ENCODE assay signal across 15 cellular contexts in genomic region chr16:51237207-51237606, GRCh38.
"Had no signal": no experiment of that assay in that cellular context is flagged by ENCODE, and none has a peak within 500 bp of the region (broad histone marks: within the 10 kb centered on the region; RNA-seq: fewer than 3 reads in every experiment).

No MANE protein-coding gene starts in this region.

- H3K9me3 ChIP-seq: esophagus squamous epithelium, ovary, tibial artery, uterus had no signal

- DNase-seq: activated CD4-positive, alpha-beta T cell treated with anti-CD3 and anti-CD28 coated beads, Interleukin-2, amount 50 U/mL, for 48 hours; activated CD8-positive, alpha-beta memory T cell treated with anti-CD3 and anti-CD28 coated beads, Interleukin-2, amount 10 ng/mL, durations not matched to agents 7 days and 5 days; activated naive CD4-positive, alpha-beta T cell treated with anti-CD3 and anti-CD28 coated beads, Interleukin-2, amount 10 ng/mL, durations not matched to agents 7 days and 5 days; activated T-cell treated with anti-CD3 and anti-CD28 coated beads, Interleukin-2, amount 50 U/mL, for 1 hour; esophagus squamous epithelium; foreskin fibroblast; left ventricle myocardium superior; nephron progenitor cell; ovary; stimulated activated CD4-positive, alpha-beta T cell treated with anti-CD3 and anti-CD28 coated beads, Interleukin-12 subunit alpha, Interleukin-12 subunit beta, amount 100 ng/mL, for 4 hours; stimulated activated CD4-positive, alpha-beta T cell treated with anti-CD3 and anti-CD28 coated beads, Interleukin-2, amount 100 ng/mL, for 24 hours; tibial artery; uterus; WERI-Rb-1 had no signal

- H3K4me3 ChIP-seq: esophagus squamous epithelium, ovary, tibial artery, uterus had no signal

- ATAC-seq: activated CD8-positive, alpha-beta memory T cell treated with anti-CD3 and anti-CD28 coated beads, Interleukin-2, amount 10 ng/mL, durations not matched to agents 7 days and 5 days; left ventricle myocardium superior; stimulated activated effector memory CD8-positive, alpha-beta T cell treated with anti-CD3 and anti-CD28 coated beads, Interleukin-12 subunit alpha, Interleukin-12 subunit beta, amount 100 ng/mL, for 72 hours had no signal

- H3K27me3 ChIP-seq: ovary, tibial artery, uterus had no signal

- H3K27ac ChIP-seq: esophagus squamous epithelium, ovary, tibial artery, uterus, WERI-Rb-1 had no signal

- H3K4me1 ChIP-seq: esophagus squamous epithelium, tibial artery, uterus had no signal

- H3K36me3 ChIP-seq: esophagus squamous epithelium, ovary, tibial artery, uterus, WERI-Rb-1 had no signal
